In genomic region chr1:216350186-216350585, GRCh38 we compare ENCODE assay signal across 11 cellular contexts.
"Had no signal": no experiment of that assay in that cellular context is flagged by ENCODE, and none has a peak within 500 bp of the region (broad histone marks: within the 10 kb centered on the region; RNA-seq: fewer than 3 reads in every experiment).

No MANE protein-coding gene starts in this region.

- ATAC-seq: GM23338, HCT116 had no signal

- H3K4me3 ChIP-seq: GM23248, GM23338, HAP-1 had no signal

- FAIRE-seq: H1, H54 had no signal

- DNase-seq: GM23248, GOT3, H7, H9, HCEC 1CT, HFFc6 had no signal

- H3K36me3 ChIP-seq: HAP-1 had no signal

- H3K27ac ChIP-seq: GM23248 had no signal

- H3K9me3 ChIP-seq: HAP-1 had no signal

- H2AFZ ChIP-seq: GM23248, GM23338 had no signal

- H3K9ac ChIP-seq: GM23248 had no signal

- H3K4me1 Mint-ChIP-seq: GM23338 had no signal

- H3K4me1 ChIP-seq: HAP-1 had no signal

- H3K9me3 Mint-ChIP-seq: GM23338, H9, HFFc6 had no signal

- H3K4me3 Mint-ChIP-seq: GM23338, H9, HFFc6 had no signal

- H3K4me2 ChIP-seq: GM23338 had no signal

- H3K27ac Mint-ChIP-seq: GM23338, HFFc6 had no signal
